11 cellular contexts compared by ENCODE assay signal in the genomic region with DNA sequence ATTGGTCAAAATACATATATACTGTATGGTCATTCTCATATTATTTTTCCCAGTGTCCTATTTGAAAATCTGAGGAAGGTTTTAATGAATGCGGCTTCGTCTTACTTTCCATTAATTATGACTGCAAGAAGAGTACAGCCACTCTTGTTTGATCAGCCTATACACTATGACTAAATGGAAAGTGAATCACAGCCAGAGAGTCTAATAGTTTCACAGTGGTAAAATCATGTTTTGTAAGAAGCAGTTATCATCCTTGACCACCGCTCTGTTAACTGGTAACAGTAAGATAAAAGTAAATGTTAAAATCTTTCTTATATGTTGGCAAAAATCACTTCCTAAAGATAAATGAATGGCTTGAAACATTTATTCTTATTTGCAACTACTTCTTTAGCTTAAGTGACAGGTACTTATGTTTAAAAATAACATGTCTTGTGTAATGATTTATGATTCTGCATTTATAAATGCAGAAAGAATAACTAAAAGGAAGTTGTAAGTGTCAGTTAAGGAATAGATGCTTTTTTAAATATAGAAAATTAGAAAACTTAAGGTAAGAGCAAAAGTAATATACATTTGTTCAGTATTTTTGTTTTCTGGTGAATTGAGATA. TPM values are rescaled to one million over a fixed set of nuclear protein-coding genes. Genes with fewer than 3 reads are reported as not detected.
A peak's percentile ranks its signal among the peaks of the same experiment; 100 is the strongest.
DNase-seq lines count a peak whose midpoint lies in the region; ATAC-seq, FAIRE-seq and TF ChIP-seq lines count a peak whose summit lies in the region.
"Had no signal": no experiment of that assay in that cellular context is flagged by ENCODE, and none has a peak within 500 bp of the region (broad histone marks: within the 10 kb centered on the region; RNA-seq: fewer than 3 reads in every experiment).

No MANE protein-coding gene starts in this region.

- DNase-seq in HFFc6 = peak; percentile 69
- peak; percentile 73 for DNase-seq in RCC 7860 (ENCODE audit: low spot score)
- no peak for DNase-seq in keratinocyte (ENCODE audit: low read depth, low spot score)
- DNase-seq in DMS79 (lab: John Stamatoyannopoulos, UW) = no peak
- no peak for DNase-seq in esophagus squamous epithelium (lab: John Stamatoyannopoulos, UW)
- no peak for DNase-seq in Ammon's horn (ENCODE audit: low spot score)
- DNase-seq in COR-L47 (lab: John Stamatoyannopoulos, UW) = no peak
- DNase-seq: NCI-H1048, WERI-Rb-1 had no signal

- dilution Hi-C loops in keratinocyte (cut with MboI; ENCODE audit: extremely low pct_ligation_motif_present, low sequenced_read_pairs) = no loop called here

- H3K4me1 Mint-ChIP-seq in HFFc6 (ENCODE audit: low read depth) = peaks cover 35% of the 10 kb centered on the region

- H3K79me2 ChIP-seq in keratinocyte (ENCODE audit: control insufficient read depth, insufficient read depth, low read length) = peaks cover 19% of the 10 kb centered on the region

- no peaks in the 10 kb centered on the region for H3K27me3 ChIP-seq in keratinocyte (ENCODE audit: control insufficient read depth, extremely low read depth, insufficient read depth, low read length)
- no peaks in the 10 kb centered on the region for H3K27me3 ChIP-seq in esophagus squamous epithelium
- H3K27me3 ChIP-seq: neural progenitor cell had no signal

- H2AFZ ChIP-seq in keratinocyte (ENCODE audit: control insufficient read depth, low read length) = no peak overlapping the region
- H2AFZ ChIP-seq: neural progenitor cell had no signal

- 83 to 87% methylated on average over 3 of the region's 3 CpGs for WGBS in esophagus squamous epithelium, 2 donors

- H3K36me3 ChIP-seq in keratinocyte (ENCODE audit: control insufficient read depth in 2 of 2, extremely low read depth in 1 of 2, insufficient read depth in 2 of 2, low read length in 2 of 2) (no peaks in the 10 kb centered on the region), esophagus squamous epithelium (no peaks in the 10 kb centered on the region)
- H3K36me3 ChIP-seq: neural progenitor cell, WERI-Rb-1 had no signal

- H3K4me1 ChIP-seq in keratinocyte (ENCODE audit: control insufficient read depth, extremely low read depth, insufficient read depth, low read length) (peaks cover 21% of the 10 kb centered on the region), esophagus squamous epithelium (peaks cover 0 to 34% (median 4%) of the 10 kb centered on the region in 3 donors)

- ATAC-seq in GM18511 (IDR thresholded peaks at IDR 0.05; ENCODE audit: unreplicated experiment) = peak; percentile 67

- TF ChIP-seq POLR2A in esophagus squamous epithelium (IDR thresholded peaks at IDR 0.05) = no peak

- H3K9me1 ChIP-seq in keratinocyte (ENCODE audit: control insufficient read depth, extremely low read depth, insufficient read depth, low read length) = no peaks in the 10 kb centered on the region

- FAIRE-seq in RCC 7860 (lab: Jason Lieb, UNC) = peak; percentile 87
- no peak for FAIRE-seq in keratinocyte (lab: Jason Lieb, UNC)

- H3K27ac Mint-ChIP-seq in HFFc6 = peak overlapping the region; percentile 80
- H3K27ac Mint-ChIP-seq: neural progenitor cell had no signal

- H4K20me1 ChIP-seq in keratinocyte (ENCODE audit: control insufficient read depth, extremely low read depth, insufficient read depth, low read length) = no peaks in the 10 kb centered on the region

- H3K36me3 Mint-ChIP-seq in HFFc6 (ENCODE audit: low read depth) = no peaks in the 10 kb centered on the region

- H3K9ac ChIP-seq in keratinocyte (ENCODE audit: control insufficient read depth, extremely low read depth, insufficient read depth, low read length) = no peak overlapping the region
- H3K9ac ChIP-seq: neural progenitor cell had no signal

- H3K4me3 Mint-ChIP-seq in HFFc6 = peak overlapping the region; percentile 75; the same call in 1 of the 2 replicates
- H3K4me3 Mint-ChIP-seq: neural progenitor cell had no signal

- intact Hi-C loops in esophagus squamous epithelium (cut with DNase I) = no loop called here

- H3K9me3 ChIP-seq in keratinocyte (ENCODE audit: control insufficient read depth, low read depth, low read length) = no peaks in the 10 kb centered on the region
- no peaks in the 10 kb centered on the region for H3K9me3 ChIP-seq in esophagus squamous epithelium

- TF ChIP-seq CTCF in HFFc6 (IDR thresholded peaks at IDR 0.05) = no peak
- no peak for TF ChIP-seq CTCF in keratinocyte (optimal IDR thresholded peaks at IDR 0.05 in 1 of 3, IDR thresholded peaks at IDR 0.05 in 1 of 3, conservative IDR thresholded peaks at IDR 0.05 in 1 of 3; ENCODE audit: extremely low read depth in 1 of 3, insufficient read depth in 2 of 3, low read length in 3 of 3)
- no peak for TF ChIP-seq CTCF in esophagus squamous epithelium (IDR thresholded peaks at IDR 0.05)

- peak overlapping the region; percentile 35 for H3K4me2 ChIP-seq in keratinocyte (ENCODE audit: control insufficient read depth, extremely low read depth, insufficient read depth, low read depth, low read length)
- H3K4me2 ChIP-seq: neural progenitor cell had no signal

- H3K4me3 ChIP-seq in keratinocyte (ENCODE audit: control insufficient read depth in 2 of 3, extremely low read depth in 1 of 3, insufficient read depth in 2 of 3, low read depth in 1 of 3, low read length in 3 of 3) (no peak overlapping the region), esophagus squamous epithelium (no peak overlapping the region)
- H3K4me3 ChIP-seq: neural progenitor cell had no signal

- H3K9me3 Mint-ChIP-seq in HFFc6 = no peaks in the 10 kb centered on the region
- H3K9me3 Mint-ChIP-seq: neural progenitor cell had no signal

- H3K27ac ChIP-seq in keratinocyte (ENCODE audit: control insufficient read depth, insufficient read depth, low read length) = peak overlapping the region; percentile 1
- H3K27ac ChIP-seq in esophagus squamous epithelium = no peak overlapping the region
- H3K27ac ChIP-seq: neural progenitor cell, WERI-Rb-1 had no signal

- H3K27me3 Mint-ChIP-seq in HFFc6 (ENCODE audit: insufficient read depth) = no peaks in the 10 kb centered on the region

RNA-seq across cellular contexts. Expression of a gene that starts 13.3 kb away (rescaled TPM):
- total RNA-seq in HFFc6 (2021; fragmentation: NEBNext Ultra II Directional; extraction: Animal tissue kit (Norgen Biotek cat#: 25700)) = 10 to 100 TPM; 10.9 to 24.3 (median 23.0) TPM
- 19.6 to 28.8 TPM (median 22.6 TPM) in 3 replicates for polyA plus RNA-seq in keratinocyte
- 12.2 TPM for polyA plus RNA-seq in keratinocyte (2011; ENCODE audit: low read depth)
- polyA plus RNA-seq in keratinocyte (2011; cell fraction: cytosol; rRNA removed) = 6.5 and 13.4 TPM in 2 replicates
- polyA plus RNA-seq in keratinocyte (2011; cell fraction: nucleus; rRNA removed) = 39.3 and 54.5 TPM in 2 replicates
- 9.7 and 21.8 TPM in 2 replicates for polyA plus RNA-seq in keratinocyte (2012; ENCODE audit: low replicate concordance)
- 13.6 to 31.6 TPM (median 24.1 TPM) in 3 replicates for polyA minus RNA-seq in keratinocyte
- 18.4 TPM for polyA minus RNA-seq in keratinocyte (2011; cell fraction: cytosol; rRNA and poly(A)+ RNA removed)
- polyA minus RNA-seq in keratinocyte (2011; cell fraction: nucleus; rRNA and poly(A)+ RNA removed) = 49.8 and 87.4 TPM in 2 replicates
- 10 to 100 TPM; 17.9 to 33.8 (median 23.6) TPM for total RNA-seq in esophagus squamous epithelium

Comparison
In these comparisons a context has a peak if more than half of its experiments do, and no peak if none do; other contexts are left out.
1. DNase-seq: peak in HFFc6 (single experiment) and RCC 7860 (single experiment); none in keratinocyte (single experiment), DMS79 (single experiment), esophagus squamous epithelium (single experiment), Ammon's horn (single experiment) and COR-L47 (single experiment).